Comparison of ENCODE assay signal across 8 cellular contexts in the genomic region with DNA sequence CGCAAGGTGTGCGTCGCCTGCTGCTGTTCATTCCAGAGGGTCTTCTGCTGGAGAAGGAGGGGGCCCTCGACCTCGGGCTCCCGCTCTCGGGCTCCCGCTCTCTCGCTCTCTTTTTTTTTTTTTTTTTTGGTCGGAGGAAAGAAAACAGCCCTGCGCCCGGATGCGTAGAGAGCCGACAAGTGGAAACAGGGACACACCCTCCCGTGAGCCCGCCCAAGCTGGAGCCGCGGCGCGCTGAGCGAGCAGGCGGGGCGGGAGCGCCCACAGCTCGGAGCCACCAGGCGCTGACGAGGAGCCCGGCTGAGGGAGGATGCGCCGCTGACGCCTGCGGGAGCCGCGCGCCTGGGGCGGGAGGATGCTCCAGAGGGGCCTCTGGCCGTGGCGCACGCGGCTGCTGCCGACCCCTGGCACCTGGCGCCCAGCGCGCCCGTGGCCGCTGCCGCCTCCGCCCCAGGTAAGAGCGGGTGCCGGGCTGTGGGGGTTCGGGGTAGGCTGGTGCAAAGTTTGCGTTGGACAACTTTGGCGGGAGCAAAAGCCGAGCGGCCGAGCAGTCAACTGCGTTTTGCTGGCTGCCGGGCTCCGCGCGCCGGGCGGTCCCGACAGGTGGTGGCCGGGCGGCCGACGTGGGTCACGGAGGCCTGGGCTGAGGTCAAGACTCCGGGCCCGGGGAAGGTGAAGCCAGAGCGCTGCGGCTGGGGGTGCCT. TPM values are rescaled to one million over a fixed set of nuclear protein-coding genes. Genes with fewer than 3 reads are reported as not detected.
DNase-seq lines count a peak whose midpoint lies in the region; ATAC-seq, FAIRE-seq and TF ChIP-seq lines count a peak whose summit lies in the region.

A gene with protein sequence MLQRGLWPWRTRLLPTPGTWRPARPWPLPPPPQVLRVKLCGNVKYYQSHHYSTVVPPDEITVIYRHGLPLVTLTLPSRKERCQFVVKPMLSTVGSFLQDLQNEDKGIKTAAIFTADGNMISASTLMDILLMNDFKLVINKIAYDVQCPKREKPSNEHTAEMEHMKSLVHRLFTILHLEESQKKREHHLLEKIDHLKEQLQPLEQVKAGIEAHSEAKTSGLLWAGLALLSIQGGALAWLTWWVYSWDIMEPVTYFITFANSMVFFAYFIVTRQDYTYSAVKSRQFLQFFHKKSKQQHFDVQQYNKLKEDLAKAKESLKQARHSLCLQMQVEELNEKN (plus strand): TSS at position 264 of the 704 bp plus-strand sequence. CDS start 92 bp downstream, at position 356.

- H4K20me1 ChIP-seq in GM23338 (replicated peaks; ENCODE audit: insufficient read depth) (no peaks in the 10 kb centered on the region), Karpas-422 (ENCODE audit: insufficient read depth, low read depth, low read length) (no peaks in the 10 kb centered on the region)

- peaks cover 17% of the 10 kb centered on the region for H3K4me1 ChIP-seq in GM23338 (ENCODE audit: insufficient read depth)
- peaks cover 47% of the 10 kb centered on the region for H3K4me1 ChIP-seq in Karpas-422 (ENCODE audit: low read length)
- peaks cover 16 to 20% of the 10 kb centered on the region in 2 experiments for H3K4me1 ChIP-seq in neutrophil (ENCODE audit: control insufficient read depth in 1 of 2, insufficient read depth in 1 of 2, low read depth in 1 of 2, low read length in 1 of 2)

- H3K27ac Mint-ChIP-seq in GM23338: peak within 1 kb of the TSS; percentile 82

- H2AFZ ChIP-seq in GM23338: peak within 1 kb of the TSS; percentile 97
- peak within 1 kb of the TSS; percentile 58 for H2AFZ ChIP-seq in Karpas-422 (ENCODE audit: low read length)

- H3K27me3 ChIP-seq in GM23338 (ENCODE audit: insufficient read depth) (no peaks in the 10 kb centered on the region), Karpas-422 (ENCODE audit: low read length) (no peaks in the 10 kb centered on the region), neutrophil (peaks cover 81% of the 10 kb centered on the region)

- peaks cover 24% of the 10 kb centered on the region for H3K79me2 ChIP-seq in GM23338 (replicated peaks; ENCODE audit: insufficient read depth)
- H3K79me2 ChIP-seq in Karpas-422 (ENCODE audit: low read length): peaks cover 65% of the 10 kb centered on the region

- H3K9me2 ChIP-seq in GM23338 (ENCODE audit: insufficient read depth): no peaks in the 10 kb centered on the region
- no peaks in the 10 kb centered on the region for H3K9me2 ChIP-seq in Karpas-422 (replicated peaks; ENCODE audit: insufficient read depth, low read length)

- H3K9me3 Mint-ChIP-seq in GM23338: peaks cover 12% of the 10 kb centered on the region; the same call in 2 of the 3 replicates

- no peak for FAIRE-seq in frontal cortex (lab: Jason Lieb, UNC)

- peak; percentile 93 for DNase-seq in EL
- peak; percentile 93 for DNase-seq in GM23338 (ENCODE audit: low spot score)
- DNase-seq in Karpas-422: peak; percentile 98
- peak; percentile 31 for DNase-seq in SHP77 treated with DMSO at 0.1 percent for 48 hours (lab: John Stamatoyannopoulos, UW)
- peak; percentile 87 for DNase-seq in activated gamma-delta T cell treated with Interleukin-2 at 50 U/mL for 16 hours
- peak; percentile 85 for DNase-seq in frontal cortex (ENCODE audit: low spot score in 2 of 2)

- peak within 1 kb of the TSS; percentile 89 for H3K4me3 ChIP-seq in GM23338
- H3K4me3 ChIP-seq in Karpas-422 (ENCODE audit: low read length): peak within 1 kb of the TSS; percentile 87
- peak within 1 kb of the TSS; percentile 10 to 45 for H3K4me3 ChIP-seq in neutrophil (ENCODE audit: low read depth in 1 of 2, low read length in 1 of 2)

- no peaks in the 10 kb centered on the region for H3K36me3 ChIP-seq in GM23338 (ENCODE audit: insufficient read depth)
- H3K36me3 ChIP-seq in Karpas-422 (ENCODE audit: insufficient read depth, low read length): peaks cover 19% of the 10 kb centered on the region; the same call in 1 of the 2 replicates
- no peaks in the 10 kb centered on the region for H3K36me3 ChIP-seq in neutrophil

- H3K27ac ChIP-seq in GM23338 (ENCODE audit: low read depth): peak within 1 kb of the TSS; percentile 95
- H3K27ac ChIP-seq in Karpas-422 (ENCODE audit: low read length): peak within 1 kb of the TSS; percentile 93
- no peak within 1 kb of the TSS for H3K27ac ChIP-seq in neutrophil

- peak within 1 kb of the TSS; percentile 91 for H3K4me3 Mint-ChIP-seq in GM23338

- TF ChIP-seq CTCF in GM23338 (conservative IDR thresholded peaks at IDR 0.05; ENCODE audit: low read depth in 2 of 2) (no peak), neutrophil (IDR thresholded peaks at IDR 0.05) (no peak), subcutaneous adipose tissue (IDR thresholded peaks at IDR 0.05; ENCODE audit: low read depth) (no peak)

- ATAC-seq in GM23338: peak; percentile 92

- H3K27me3 Mint-ChIP-seq in GM23338 (ENCODE audit: insufficient read depth, low read depth, poor library complexity): peaks cover 5% of the 10 kb centered on the region

- H3K9ac ChIP-seq in Karpas-422 (ENCODE audit: low read length): peak within 1 kb of the TSS; percentile 91

- peaks cover 11% of the 10 kb centered on the region for H3K4me1 Mint-ChIP-seq in GM23338

- H3K36me3 Mint-ChIP-seq in GM23338 (ENCODE audit: low read depth): peaks cover 14% of the 10 kb centered on the region

- H3K9me3 ChIP-seq in Karpas-422 (ENCODE audit: low read length): no peaks in the 10 kb centered on the region
- no peaks in the 10 kb centered on the region for H3K9me3 ChIP-seq in neutrophil

- H3F3A ChIP-seq in GM23338 (replicated peaks; ENCODE audit: low read depth): no peaks in the 10 kb centered on the region

- H3K4me2 ChIP-seq in GM23338 (peak within 1 kb of the TSS; percentile 96), Karpas-422 (ENCODE audit: low read depth, low read length, poor library complexity, severe bottlenecking) (peak within 1 kb of the TSS; percentile 76)

TF ChIP-seq in GM23338, 12 proteins besides CTCF, POLR2A, EP300 and RAD21 (continues in another document):
- TF ChIP-seq ZNF462 (CRISPR knock-in tag; IDR thresholded peaks at IDR 0.05) (no peak), JUNB (IDR thresholded peaks at IDR 0.05; ENCODE audit: unreplicated experiment) (no peak), POLR2AphosphoS5 (IDR thresholded peaks at IDR 0.05; ENCODE audit: low read depth) (peak; percentile 66), CREB1 (CRISPR knock-in tag; IDR thresholded peaks at IDR 0.05; ENCODE audit: low read depth) (peak; percentile 27; the same call in 1 of the 2 replicates)

RNA-seq across cellular contexts. Expression of the gene that starts here (rescaled TPM):
- 56.7 and 97.9 TPM in 2 replicates for total RNA-seq in GM23338 (2014; rRNA removed; shearing (Covaris generic))
- 21.6 and 21.7 TPM in 2 replicates for polyA plus RNA-seq in GM23338 (2016; fragmentation: Nextera tagmentation; extraction: Ambion mirVana)
- 72.9 and 103 TPM in 2 replicates for total RNA-seq in Karpas-422 (2014; rRNA removed; shearing (Covaris generic); ENCODE audit: low replicate concordance)
- total RNA-seq in frontal cortex: 31.8 TPM
- total RNA-seq in subcutaneous adipose tissue: 10 to 100 TPM; 11.5 to 35.5 (median 22.3) TPM

Comparison
In these comparisons a context has a peak if more than half of its experiments do, and no peak if none do; other contexts are left out.
1. DNase-seq: peak in every context shown above with its lines; median percentile 98 in Karpas-422; 93 in EL; 93 in GM23338; 87 in activated gamma-delta T cell treated with Interleukin-2 at 50 U/mL for 16 hours; 85 in frontal cortex; 31 in SHP77 treated with DMSO at 0.1 percent for 48 hours.
2. H3K4me3 ChIP-seq: peak in every context shown above with its lines; median percentile 89 in GM23338; 87 in Karpas-422; 28 in neutrophil.